21 cellular contexts compared by ENCODE assay signal in genomic region chr11:131423715-131424114, GRCh38. TPM values are rescaled to one million over a fixed set of nuclear protein-coding genes. Genes with fewer than 3 reads are reported as not detected.
A peak's percentile ranks its signal among the peaks of the same experiment; 100 is the strongest.
DNase-seq lines count a peak whose midpoint lies in the region; ATAC-seq and TF ChIP-seq lines count a peak whose summit lies in the region.
"Had no signal": no experiment of that assay in that cellular context is flagged by ENCODE, and none has a peak within 500 bp of the region (broad histone marks: within the 10 kb centered on the region; RNA-seq: fewer than 3 reads in every experiment).

No MANE protein-coding gene starts in this region.

- in situ Hi-C loops in mammary epithelial cell (cut with MboI; ENCODE audit: low sequenced_read_pairs in 2 of 2) = no loop called here

- WGBS in mammary epithelial cell (ENCODE audit: low coverage, missing lambda C conversion rate) = 33% methylated on average over 3 of the region's 4 CpGs
- WGBS in lung, 2 donors = 44 to 47% methylated on average over 4 of the region's 4 CpGs

- no peaks in the 10 kb centered on the region for H3K27me3 ChIP-seq in mammary epithelial cell (ENCODE audit: insufficient read depth, low read length)
- H3K27me3 ChIP-seq in breast epithelium = peaks cover 0 to 3% of the 10 kb centered on the region in 2 donors
- H3K27me3 ChIP-seq in adipocyte (replicated peaks; ENCODE audit: control insufficient read depth, insufficient read depth, low read length) = peaks cover 22% of the 10 kb centered on the region
- H3K27me3 ChIP-seq in lung (ENCODE audit: control insufficient read depth, insufficient read depth) = no peaks in the 10 kb centered on the region
- H3K27me3 ChIP-seq: dorsolateral prefrontal cortex, esophagus muscularis mucosa had no signal

- H3K4me3 ChIP-seq in mammary epithelial cell (replicated peaks in 1 of 3; ENCODE audit: insufficient read depth in 1 of 3, low read depth in 2 of 3, low read length in 3 of 3) (no peak overlapping the region), breast epithelium (no peak overlapping the region), adipocyte (ENCODE audit: low read length) (no peak overlapping the region), lung (no peak overlapping the region)
- H3K4me3 ChIP-seq: dorsolateral prefrontal cortex, esophagus muscularis mucosa, heart right ventricle, spleen had no signal

- H3K9me3 ChIP-seq in mammary epithelial cell (replicated peaks; ENCODE audit: insufficient read depth, low read length) (no peaks in the 10 kb centered on the region), breast epithelium (no peaks in the 10 kb centered on the region), adipocyte (ENCODE audit: control insufficient read depth, low read length) (peaks cover 4% of the 10 kb centered on the region), lung (ENCODE audit: control insufficient read depth in 2 of 2, insufficient read depth in 1 of 2, low read length in 1 of 2) (peaks cover 0 to 4% of the 10 kb centered on the region in 2 donors)
- H3K9me3 ChIP-seq: esophagus muscularis mucosa, heart right ventricle, spleen had no signal

- H3K36me3 ChIP-seq in mammary epithelial cell (ENCODE audit: insufficient read depth, low read length) (no peaks in the 10 kb centered on the region), breast epithelium (no peaks in the 10 kb centered on the region), adipocyte (ENCODE audit: control insufficient read depth, insufficient read depth, low read length, severe bottlenecking) (no peaks in the 10 kb centered on the region), lung (ENCODE audit: control insufficient read depth in 2 of 2, insufficient read depth in 2 of 2, low read length in 2 of 2) (no peaks in the 10 kb centered on the region)
- H3K36me3 ChIP-seq: esophagus muscularis mucosa, heart right ventricle, spleen had no signal

- peak; percentile 71 for ATAC-seq in lung (ENCODE audit: insufficient read depth, low FRiP score)
- ATAC-seq: heart right ventricle; stimulated activated naive B cell treated with anti-CD40 and anti-IgM and Interleukin-4, amounts not matched to agents 10 μg/mL and 1 μg/mL and 100 μg/mL, for 72 hours had no signal

- intact Hi-C loops in mammary epithelial cell (cut with micrococcal nuclease) = no loop called here
- intact Hi-C loops in breast epithelium (cut with DNase I; ENCODE audit: low total_unique reads) = no loop called here

- CTCF ChIA-PET in mammary epithelial cell (lab: Charles Lee; ENCODE audit: low non-redundant PET) = no interaction called here

- no peak overlapping the region for H2AFZ ChIP-seq in mammary epithelial cell (ENCODE audit: low read depth, low read length)
- H2AFZ ChIP-seq: parathyroid adenoma had no signal

- dilution Hi-C loops in mammary epithelial cell (cut with HindIII; ENCODE audit: low sequenced_read_pairs) = no loop called here

- no peaks in the 10 kb centered on the region for H4K20me1 ChIP-seq in mammary epithelial cell (ENCODE audit: insufficient read depth, low read length)

- BruUV-seq in mammary epithelial cell (replicated peaks; lab: Mats Ljungman, UMichigan) = no TSS peak

- TF ChIP-seq CTCF in mammary epithelial cell (conservative IDR thresholded peaks at IDR 0.05 in 1 of 2, IDR thresholded peaks at IDR 0.05 in 1 of 2; ENCODE audit: extremely low read depth in 1 of 2, insufficient read depth in 1 of 2, low read depth in 1 of 2, low read length in 2 of 2) (no peak), breast epithelium (IDR thresholded peaks at IDR 0.05) (no peak), lung (IDR thresholded peaks at IDR 0.05; ENCODE audit: control extremely low read depth, extremely low read depth) (no peak)

- H3K9ac ChIP-seq in mammary epithelial cell (ENCODE audit: insufficient read depth, low read length) (no peak overlapping the region), adipocyte (ENCODE audit: low read length) (no peak overlapping the region)
- H3K9ac ChIP-seq: parathyroid adenoma had no signal

- H3K4me1 ChIP-seq in mammary epithelial cell (ENCODE audit: insufficient read depth, low read length) (no peaks in the 10 kb centered on the region), breast epithelium (no peaks in the 10 kb centered on the region), adipocyte (ENCODE audit: control insufficient read depth, insufficient read depth, low read length) (no peaks in the 10 kb centered on the region), lung (ENCODE audit: control insufficient read depth in 2 of 2, insufficient read depth in 2 of 2, low read length in 2 of 2) (no peaks in the 10 kb centered on the region)
- H3K4me1 ChIP-seq: esophagus muscularis mucosa, heart right ventricle, parathyroid adenoma, spleen had no signal

- DNase-seq in mammary epithelial cell = peak; percentile 46
- no peak for DNase-seq in breast epithelium (ENCODE audit: low spot score in 2 of 2)
- peak; percentile 10 for DNase-seq in adipocyte (ENCODE audit: low read depth)
- peak; percentile 57 for DNase-seq in lung (ENCODE audit: low spot score)
- DNase-seq in ureter (ENCODE audit: low spot score) = peak; percentile 52
- no peak for DNase-seq in NCI-H748 treated with DMSO at 0.1 percent for 48 hours (lab: John Stamatoyannopoulos, UW)
- DNase-seq in NCI-H128 (lab: John Stamatoyannopoulos, UW; ENCODE audit: unreplicated experiment) = no peak
- no peak for DNase-seq in NCI-H187 (lab: John Stamatoyannopoulos, UW)
- DNase-seq: activated CD8-positive, alpha-beta memory T cell treated with anti-CD3 and anti-CD28 coated beads, Interleukin-2, amount 50 U/mL, for 48 hours; activated naive CD4-positive, alpha-beta T cell treated with Interleukin-2 at 50 U/mL for 16 hours; CD4-positive, alpha-beta memory T cell; dorsolateral prefrontal cortex; heart right ventricle; NCI-H187 treated with DMSO at 0.1 percent for 48 hours; NCI-H510A; spleen; stimulated activated naive B cell treated with anti-CD40 and anti-IgM and Interleukin-4, amounts not matched to agents 10 μg/mL and 1 μg/mL and 100 μg/mL, for 72 hours; T1000 had no signal

- TF ChIP-seq POLR2A in breast epithelium (IDR thresholded peaks at IDR 0.05) = no peak

- no peak overlapping the region for H3K4me2 ChIP-seq in mammary epithelial cell (ENCODE audit: insufficient read depth, low read depth, low read length)

- no peak overlapping the region for H3K27ac ChIP-seq in mammary epithelial cell (ENCODE audit: insufficient read depth, low read depth, low read length)
- H3K27ac ChIP-seq in breast epithelium = no peak overlapping the region
- peak overlapping the region in 1 of 2 donors; percentile 42 for H3K27ac ChIP-seq in lung (ENCODE audit: low read depth in 1 of 2, low read length in 1 of 2)
- H3K27ac ChIP-seq: esophagus muscularis mucosa, heart right ventricle, parathyroid adenoma, spleen had no signal

- no peaks in the 10 kb centered on the region for H3K79me2 ChIP-seq in mammary epithelial cell (ENCODE audit: insufficient read depth, low read length)
- H3K79me2 ChIP-seq: parathyroid adenoma had no signal

RNA-seq across cellular contexts. Expression of gene NTM, which starts 53.3 kb away (rescaled TPM):
- total RNA-seq in mammary epithelial cell (100 to 1,000 TPM in 1 of 2 donors, 10 to 100 TPM in 1; 61.9 to 105 TPM), breast epithelium (1 to 10 TPM in 2 of 3 donors, under 1 TPM in 1; 0.66 to 9.0 (median 1.0) TPM), lung (10 to 100 TPM; 12.0 to 30.9 TPM), ureter (9.9 TPM)
- polyA plus RNA-seq in mammary epithelial cell (37.2 TPM), lung (1 to 10 TPM in 1 of 2 donors, under 1 TPM in 1; 0.39 to 2.3 TPM)
- polyA minus RNA-seq in mammary epithelial cell = 69.2 TPM
- total RNA-seq: CD4-positive, alpha-beta memory T cell; MCF 10A had no signal
- polyA plus RNA-seq: CD4-positive, alpha-beta memory T cell had no signal

Comparison
In these comparisons a context has a peak if more than half of its experiments do, and no peak if none do; other contexts are left out.
1. DNase-seq: peak in mammary epithelial cell (single experiment), adipocyte (single experiment), lung (single experiment) and ureter (single experiment); none in breast epithelium (0 of 2), NCI-H748 treated with DMSO at 0.1 percent for 48 hours (single experiment), NCI-H128 (single experiment) and NCI-H187 (0 of 2).